9 cellular contexts compared by ENCODE assay signal in genomic region chr21:42892931-42893660, GRCh38. TPM values are rescaled to one million over a fixed set of nuclear protein-coding genes. Genes with fewer than 3 reads are reported as not detected.
DNase-seq lines count a peak whose midpoint lies in the region; ATAC-seq, FAIRE-seq and TF ChIP-seq lines count a peak whose summit lies in the region.
"Had no signal": no experiment of that assay in that cellular context is flagged by ENCODE, and none has a peak within 500 bp of the region (broad histone marks: within the 10 kb centered on the region; RNA-seq: fewer than 3 reads in every experiment).

TSS of gene NDUFV3 (plus strand) at chr21:42893309. CDS start at chr21:42893334, 25 bp downstream.

- H3K27ac ChIP-seq in kidney (ENCODE audit: low read depth in 2 of 2, low read length in 2 of 2), result peak within 1 kb of the TSS; percentile 92 to 96

- TF ChIP-seq POLR2A in GM19099 (IDR thresholded peaks at IDR 0.05; ENCODE audit: extremely low read depth, insufficient read length, low read depth), result peak; percentile 94

- intact Hi-C loops in kidney (cut with DNase I), result no loop called here

- peaks cover 6 to 8% of the 10 kb centered on the region in 2 donors for H3K4me1 ChIP-seq in kidney (ENCODE audit: control insufficient read depth in 1 of 2, insufficient read depth in 1 of 2, low read depth in 1 of 2, low read length in 2 of 2)

- no peaks in the 10 kb centered on the region for H3K9me3 ChIP-seq in kidney (ENCODE audit: control insufficient read depth in 1 of 2, low read length in 2 of 2)

- no peak for FAIRE-seq in kidney (lab: Jason Lieb, UNC)
- FAIRE-seq: islet of Langerhans had no signal

- ATAC-seq in HG03432 (IDR thresholded peaks at IDR 0.05; ENCODE audit: unreplicated experiment), result peak; percentile 94

- H3K4me3 ChIP-seq in kidney (ENCODE audit: low read length in 2 of 2), result peak within 1 kb of the TSS; percentile 88 to 98

- TF ChIP-seq CTCF in kidney (IDR thresholded peaks at IDR 0.05; ENCODE audit: borderline replicate concordance, extremely low read depth, insufficient read depth), result no peak

- peak; percentile 100 for DNase-seq in AG20443 (ENCODE audit: low spot score)
- DNase-seq in NCI-H510A (lab: John Stamatoyannopoulos, UW), result peak; percentile 93
- peak; percentile 100 for DNase-seq in activated CD4-positive, alpha-beta T cell treated with anti-CD3 and anti-CD28 coated beads for 1 hour
- peak; percentile 99 for DNase-seq in cerebellum (ENCODE audit: low spot score)
- peak; percentile 100 for DNase-seq in kidney
- peak; percentile 100 for DNase-seq in stimulated activated CD4-positive, alpha-beta T cell treated with anti-CD3 and anti-CD28 coated beads, Interleukin-15, amount 100 ng/mL, for 24 hours

- peak within 1 kb of the TSS; percentile 67 to 93 for H3K9ac ChIP-seq in kidney (ENCODE audit: low read length in 2 of 2)

- H3K36me3 ChIP-seq in kidney (ENCODE audit: control insufficient read depth in 1 of 2, insufficient read depth in 2 of 2, low read length in 2 of 2), result peaks cover 3 to 4% of the 10 kb centered on the region in 2 donors

RNA-seq across cellular contexts. Expression of gene NDUFV3, which starts in this region (rescaled TPM):
- total RNA-seq in cerebellum (25.3 TPM), kidney (29.6 TPM)
- polyA plus RNA-seq in kidney (ENCODE audit: insufficient read depth, low read depth, low replicate concordance), result 37.0 TPM

Comparison
In these comparisons a context has a peak if more than half of its experiments do, and no peak if none do; other contexts are left out.
1. Peak in every context shown above with its lines: DNase-seq, ATAC-seq, H3K4me3 ChIP-seq and H3K27ac ChIP-seq.